15 cellular contexts compared by ENCODE assay signal in the genomic region with DNA sequence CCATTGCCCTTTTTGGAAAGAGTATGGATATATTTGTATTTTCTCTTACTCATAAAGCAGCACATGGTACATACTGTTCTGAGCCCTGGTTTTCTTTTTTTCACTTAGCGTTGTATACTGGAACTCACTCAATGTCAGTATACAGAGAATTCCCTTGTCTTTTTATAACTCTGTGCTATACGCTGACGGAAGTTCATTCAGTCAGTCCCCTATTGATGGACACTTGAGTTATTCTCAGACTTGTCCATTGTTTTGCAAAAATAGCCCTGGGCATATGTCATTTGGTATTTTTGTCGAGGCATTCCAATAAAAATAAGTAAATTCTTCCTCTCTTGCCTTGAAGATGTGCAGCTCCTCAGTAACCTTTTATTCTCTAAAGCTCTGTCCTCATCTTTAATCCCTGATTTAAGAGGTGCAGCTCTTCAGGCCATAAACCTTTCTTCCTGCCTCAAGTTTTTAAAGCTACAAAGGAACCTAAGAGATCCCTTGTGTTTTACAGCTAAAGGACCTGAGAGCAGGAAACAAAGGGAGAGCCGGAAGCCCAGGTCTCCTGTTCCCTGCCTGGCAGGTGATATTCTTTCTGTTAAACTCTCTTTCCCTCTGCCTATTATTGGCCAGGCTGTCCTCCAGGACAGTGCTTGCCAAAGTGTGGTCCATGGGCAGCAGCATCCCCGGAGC.
DNase-seq lines count a peak whose midpoint lies in the region; ATAC-seq and TF ChIP-seq lines count a peak whose summit lies in the region.
"Had no signal": no experiment of that assay in that cellular context is flagged by ENCODE, and none has a peak within 500 bp of the region (broad histone marks: within the 10 kb centered on the region; RNA-seq: fewer than 3 reads in every experiment).

No MANE protein-coding gene starts in this region.

- 52 to 55% methylated on average over 6 of the region's 6 CpGs for WGBS in heart right ventricle, 2 donors

- no peaks in the 10 kb centered on the region for H3K36me3 ChIP-seq in heart right ventricle
- H3K36me3 ChIP-seq: esophagus squamous epithelium had no signal

- peak overlapping the region; percentile 76 for H3K27ac Mint-ChIP-seq in type B pancreatic cell
- H3K27ac Mint-ChIP-seq: T-helper 2 cell treated with Interferon-gamma antibody and Interleukin-4, amounts not matched to agents 5 μg/mL and 100 μg/mL, for 36 hours had no signal

- H3K27me3 ChIP-seq in heart right ventricle, result no peaks in the 10 kb centered on the region
- H3K27me3 ChIP-seq: esophagus squamous epithelium had no signal

- DNase-seq in heart right ventricle, result no peak
- no peak for DNase-seq in Right ventricle myocardium inferior (ENCODE audit: missing footprints)
- DNase-seq in SK-MEL-5 (ENCODE audit: low read depth, low spot score), result peak; percentile 92
- DNase-seq in left kidney (ENCODE audit: low read depth, low spot score), result peak; percentile 34
- no peak for DNase-seq in type B pancreatic cell (ENCODE audit: extremely low spot score, unreplicated experiment)
- no peak for DNase-seq in DMS 273 treated with DMSO at 0.1 percent for 48 hours (lab: John Stamatoyannopoulos, UW)
- no peak for DNase-seq in activated CD4-positive, alpha-beta T cell treated with anti-CD3 and anti-CD28 coated beads, Interleukin-2, amount 50 U/mL, for 48 hours
- DNase-seq: activated T-cell treated with anti-CD3 and anti-CD28 coated beads, Interleukin-2, amount 50 U/mL, for 1 hour; esophagus squamous epithelium; NCI-H1105 treated with DMSO at 0.1 percent for 48 hours; NCI-H526 treated with DMSO at 0.1 percent for 48 hours; nucleus accumbens had no signal

- no peaks in the 10 kb centered on the region for H3K9me3 ChIP-seq in heart right ventricle
- H3K9me3 ChIP-seq: esophagus squamous epithelium had no signal

- H3K4me1 Mint-ChIP-seq in type B pancreatic cell (ENCODE audit: unreplicated experiment), result peaks cover 28% of the 10 kb centered on the region

- ATAC-seq in heart right ventricle, result peak in 5 of 8 donors; percentile 22 to 65 (median 51)
- ATAC-seq in Right ventricle myocardium inferior, result no peak
- no peak for ATAC-seq in GM18868 (IDR thresholded peaks at IDR 0.05; ENCODE audit: unreplicated experiment)

- H3K27ac ChIP-seq in heart right ventricle, result peak overlapping the region in 7 of 10 donors; percentile 5 to 56 (median 28)
- H3K27ac ChIP-seq: esophagus squamous epithelium, GM23248 had no signal

- no peaks in the 10 kb centered on the region for H3K27me3 Mint-ChIP-seq in type B pancreatic cell

- H3K4me1 ChIP-seq in heart right ventricle, result peaks cover 0 to 32% (median 14%) of the 10 kb centered on the region in 9 donors
- H3K4me1 ChIP-seq: esophagus squamous epithelium had no signal

- peaks cover 11% of the 10 kb centered on the region for H3K36me3 Mint-ChIP-seq in type B pancreatic cell

- in situ Hi-C loops in SK-MEL-5 (cut with HindIII; ENCODE audit: low pct_unique_long_range_greater_than_20kb, low sequenced_read_pairs), result no loop called here

- H3K4me3 Mint-ChIP-seq in type B pancreatic cell, result no peak overlapping the region
- H3K4me3 Mint-ChIP-seq: T-helper 2 cell treated with Interferon-gamma antibody and Interleukin-4, amounts not matched to agents 5 μg/mL and 100 μg/mL, for 36 hours had no signal

- H3K4me3 ChIP-seq in heart right ventricle, result no peak overlapping the region
- H3K4me3 ChIP-seq: esophagus squamous epithelium, GM23248 had no signal

- intact Hi-C loops in heart right ventricle (cut with DNase I) (loop anchor here in 1 of 10 donors (10.0 kb wide), 1 partner anchor 113 kb away; no protein-coding TSS in a partner anchor), Right ventricle myocardium inferior (cut with DNase I) (no loop called here)

- no peak for TF ChIP-seq CTCF in heart right ventricle (IDR thresholded peaks at IDR 0.05)
- TF ChIP-seq CTCF in type B pancreatic cell (conservative IDR thresholded peaks at IDR 0.05), result no peak

- H3K9me3 Mint-ChIP-seq in type B pancreatic cell, result no peaks in the 10 kb centered on the region
- H3K9me3 Mint-ChIP-seq: T-helper 2 cell treated with Interferon-gamma antibody and Interleukin-4, amounts not matched to agents 5 μg/mL and 100 μg/mL, for 36 hours had no signal

Comparison
In these comparisons a context has a peak if more than half of its experiments do, and no peak if none do; other contexts are left out.
1. ATAC-seq: peak in heart right ventricle (5 of 8); none in Right ventricle myocardium inferior (single experiment) and GM18868 (single experiment).
2. DNase-seq: peak in SK-MEL-5 (single experiment) and left kidney (single experiment); none in heart right ventricle (0 of 2), Right ventricle myocardium inferior (single experiment), type B pancreatic cell (single experiment), DMS 273 treated with DMSO at 0.1 percent for 48 hours (single experiment) and activated CD4-positive, alpha-beta T cell treated with anti-CD3 and anti-CD28 coated beads, Interleukin-2, amount 50 U/mL, for 48 hours (0 of 2).